In genomic region chr4:54032558-54033135, GRCh38 we compare ENCODE assay signal across 14 cellular contexts. TPM values are rescaled to one million over a fixed set of nuclear protein-coding genes. Genes with fewer than 3 reads are reported as not detected.
DNase-seq lines count a peak whose midpoint lies in the region; ATAC-seq, FAIRE-seq and TF ChIP-seq lines count a peak whose summit lies in the region.
"Had no signal": no experiment of that assay in that cellular context is flagged by ENCODE, and none has a peak within 500 bp of the region (broad histone marks: within the 10 kb centered on the region; RNA-seq: fewer than 3 reads in every experiment).

No MANE protein-coding gene starts in this region.

- 73 to 74% methylated on average over 3 of the region's 3 CpGs for WGBS in GM23248 (ENCODE audit: low coverage in 1 of 2, low lambda C conversion rate in 2 of 2, missing lambda C conversion rate in 2 of 2), 2 experiments

- H3K9me3 ChIP-seq in GM23248 (ENCODE audit: low read depth) = no peaks in the 10 kb centered on the region
- H3K9me3 ChIP-seq: psoas muscle had no signal

- H3K9me3 Mint-ChIP-seq in activated B cell treated with CpG ODN at 0.5 μM for 24 hours (no peaks in the 10 kb centered on the region), nephron progenitor cell (peaks cover 12% of the 10 kb centered on the region)
- H3K9me3 Mint-ChIP-seq: activated CD4-positive, alpha-beta T cell treated with anti-CD3 and anti-CD28 coated beads, Interleukin-2, amount 10 ng/mL, durations not matched to agents 7 days and 5 days had no signal

- ATAC-seq in GM18868 (IDR thresholded peaks at IDR 0.05; ENCODE audit: unreplicated experiment) (peak; percentile 60), activated B cell treated with CpG ODN at 0.5 μM for 24 hours (ENCODE audit: low read depth) (no peak), GM21576 (IDR thresholded peaks at IDR 0.05; ENCODE audit: unreplicated experiment) (no peak)
- ATAC-seq: HepG2, psoas muscle had no signal

- peaks cover 17% of the 10 kb centered on the region; the same call in 1 of the 2 replicates for H4K20me1 ChIP-seq in GM23248 (ENCODE audit: insufficient read depth)

- no peak overlapping the region for H3K4me2 ChIP-seq in GM23248 (ENCODE audit: unreplicated experiment)

- peaks cover 47% of the 10 kb centered on the region for H3K36me3 ChIP-seq in GM23248 (ENCODE audit: low read depth)

- no peaks in the 10 kb centered on the region for H3K9me2 ChIP-seq in GM23248 (ENCODE audit: insufficient read depth)

- no peak overlapping the region for H3K27ac Mint-ChIP-seq in activated B cell treated with CpG ODN at 0.5 μM for 24 hours
- no peak overlapping the region for H3K27ac Mint-ChIP-seq in nephron progenitor cell
- H3K27ac Mint-ChIP-seq: activated CD4-positive, alpha-beta T cell treated with anti-CD3 and anti-CD28 coated beads, Interleukin-2, amount 10 ng/mL, durations not matched to agents 7 days and 5 days had no signal

- no peak overlapping the region for H2AFZ ChIP-seq in GM23248

- H3K4me3 Mint-ChIP-seq in activated B cell treated with CpG ODN at 0.5 μM for 24 hours (peak overlapping the region; percentile 64), nephron progenitor cell (peak overlapping the region; percentile 65)
- H3K4me3 Mint-ChIP-seq: activated CD4-positive, alpha-beta T cell treated with anti-CD3 and anti-CD28 coated beads, Interleukin-2, amount 10 ng/mL, durations not matched to agents 7 days and 5 days had no signal

- H3K79me2 ChIP-seq in GM23248 (ENCODE audit: insufficient read depth) = peaks cover 98% of the 10 kb centered on the region

- DNase-seq in KBM-7 (peak; percentile 16), activated B cell treated with CpG ODN at 0.5 μM for 24 hours (no peak), nephron progenitor cell (no peak), urothelium cell line (ENCODE audit: low spot score) (no peak), GM23248 (no peak), coronary artery (ENCODE audit: low spot score) (no peak)
- DNase-seq: activated CD4-positive, alpha-beta T cell treated with anti-CD3 and anti-CD28 coated beads, Interleukin-2, amount 10 ng/mL, durations not matched to agents 7 days and 5 days; activated gamma-delta T cell treated with Interleukin-2 at 50 U/mL for 16 hours; cerebellar nuclear complex; NCI-H2227 treated with DMSO at 0.1 percent for 48 hours; psoas muscle had no signal

- in situ Hi-C loops in KBM-7 (cut with MboI; ENCODE audit: low pct_unique_long_range_greater_than_20kb, low sequenced_read_pairs) = no loop called here
- in situ Hi-C loops in GM23248 (cut with MboI) = no loop called here

- CTCF ChIA-PET in activated B cell treated with CpG ODN at 0.5 μM for 24 hours (lab: Charles Lee) = no interaction called here

- TF ChIP-seq CTCF in activated B cell treated with CpG ODN at 0.5 μM for 24 hours (IDR thresholded peaks at IDR 0.05) (no peak), nephron progenitor cell (IDR thresholded peaks at IDR 0.05) (no peak), coronary artery (IDR thresholded peaks at IDR 0.05) (no peak)

- H3K36me3 Mint-ChIP-seq in activated B cell treated with CpG ODN at 0.5 μM for 24 hours (ENCODE audit: low read depth) (peaks cover 33% of the 10 kb centered on the region), nephron progenitor cell (ENCODE audit: low read depth) (peaks cover 40% of the 10 kb centered on the region)

- POLR2A ChIA-PET in activated B cell treated with CpG ODN at 0.5 μM for 24 hours (lab: Charles Lee) = no interaction called here

- no peak overlapping the region for H3K27ac ChIP-seq in GM23248
- no peak overlapping the region for H3K27ac ChIP-seq in coronary artery
- H3K27ac ChIP-seq: psoas muscle had no signal

- H3K27me3 ChIP-seq in GM23248 (replicated peaks; ENCODE audit: insufficient read depth) = no peaks in the 10 kb centered on the region

- H3K4me1 ChIP-seq in GM23248 (ENCODE audit: insufficient read depth) = peaks cover 46% of the 10 kb centered on the region
- H3K4me1 ChIP-seq: psoas muscle had no signal

- H3K4me3 ChIP-seq in GM23248 = no peak overlapping the region
- no peak overlapping the region for H3K4me3 ChIP-seq in coronary artery
- H3K4me3 ChIP-seq: psoas muscle had no signal

- H3K9ac ChIP-seq in GM23248 = no peak overlapping the region

- no peaks in the 10 kb centered on the region for H3K27me3 Mint-ChIP-seq in activated B cell treated with CpG ODN at 0.5 μM for 24 hours
- no peaks in the 10 kb centered on the region for H3K27me3 Mint-ChIP-seq in nephron progenitor cell (ENCODE audit: low read depth, poor library complexity)
- H3K27me3 Mint-ChIP-seq: activated CD4-positive, alpha-beta T cell treated with anti-CD3 and anti-CD28 coated beads, Interleukin-2, amount 10 ng/mL, durations not matched to agents 7 days and 5 days had no signal

- intact Hi-C loops in activated B cell treated with CpG ODN at 0.5 μM for 24 hours (cut with micrococcal nuclease) = no loop called here

- no peak for FAIRE-seq in urothelium cell line (lab: Jason Lieb, UNC)
- FAIRE-seq: HepG2 had no signal

- H3F3A ChIP-seq in GM23248 (ENCODE audit: insufficient read depth) = peaks cover 34% of the 10 kb centered on the region

- H3K4me1 Mint-ChIP-seq in activated B cell treated with CpG ODN at 0.5 μM for 24 hours (peaks cover 8% of the 10 kb centered on the region), nephron progenitor cell (peaks cover 14% of the 10 kb centered on the region)

RNA-seq across cellular contexts. Expression of gene CHIC2, which starts 31.8 kb away (rescaled TPM):
- total RNA-seq in activated B cell treated with CpG ODN at 0.5 μM for 24 hours = 17.5 and 21.6 TPM in 2 replicates
- total RNA-seq in GM23248 (2014; rRNA removed; shearing (Covaris generic)) = 111 and 126 TPM in 2 replicates
- 137 and 142 TPM in 2 replicates for polyA plus RNA-seq in GM23248 (2016; fragmentation: Nextera tagmentation; extraction: Ambion mirVana)
